ENCODE assay signal across 11 cellular contexts in genomic region chr22:37233751-37234631, GRCh38. TPM values are rescaled to one million over a fixed set of nuclear protein-coding genes. Genes with fewer than 3 reads are reported as not detected.
A peak's percentile ranks its signal among the peaks of the same experiment; 100 is the strongest.
DNase-seq lines count a peak whose midpoint lies in the region; ATAC-seq and TF ChIP-seq lines count a peak whose summit lies in the region.
"Had no signal": no experiment of that assay in that cellular context is flagged by ENCODE, and none has a peak within 500 bp of the region (broad histone marks: within the 10 kb centered on the region; RNA-seq: fewer than 3 reads in every experiment).

No MANE protein-coding gene starts in this region.

- H3K4me3 Mint-ChIP-seq in activated CD4-positive, alpha-beta T cell treated with anti-CD3 and anti-CD28 coated beads, Interleukin-2, amount 10 ng/mL, durations not matched to agents 24 days and 14 days = peak overlapping the region; percentile 99
- H3K4me3 Mint-ChIP-seq in stimulated activated memory B cell treated with anti-CD40 and anti-IgM and Interleukin-4, amounts not matched to agents 10 μg/mL and 1 μg/mL and 100 μg/mL, for 72 hours = peak overlapping the region; percentile 18

- BruUV-seq in OCI-LY7 (replicated peaks; lab: Mats Ljungman, UMichigan) = no TSS peak

- intact Hi-C loops in activated CD4-positive, alpha-beta T cell treated with anti-CD3 and anti-CD28 coated beads, Interleukin-2, amount 10 ng/mL, durations not matched to agents 24 days and 14 days (cut with micrococcal nuclease) = loop anchor here (5.0 to 10.0 kb wide), 2 partner anchors 38 to 899 kb away; no protein-coding TSS in a partner anchor
- intact Hi-C loops in OCI-LY7 (cut with micrococcal nuclease; ENCODE audit: unreplicated experiment) = no loop called here

- H3K27ac Mint-ChIP-seq in activated CD4-positive, alpha-beta T cell treated with anti-CD3 and anti-CD28 coated beads, Interleukin-2, amount 10 ng/mL, durations not matched to agents 24 days and 14 days = peak overlapping the region; percentile 93
- peak overlapping the region; percentile 91 for H3K27ac Mint-ChIP-seq in stimulated activated memory B cell treated with anti-CD40 and anti-IgM and Interleukin-4, amounts not matched to agents 10 μg/mL and 1 μg/mL and 100 μg/mL, for 72 hours

- POLR2A ChIA-PET in OCI-LY7 (lab: Charles Lee) = no interaction called here

- in situ Hi-C loops in G401 (cut with HindIII; ENCODE audit: low sequenced_read_pairs) = no loop called here

- no peaks in the 10 kb centered on the region for H3K9me3 ChIP-seq in OCI-LY7 (ENCODE audit: low read length)
- H3K9me3 ChIP-seq in effector memory CD4-positive, alpha-beta T cell (ENCODE audit: control insufficient read depth, low read length) = no peaks in the 10 kb centered on the region

- DNase-seq in activated CD4-positive, alpha-beta T cell treated with anti-CD3 and anti-CD28 coated beads, Interleukin-2, amount 10 ng/mL, durations not matched to agents 24 days and 14 days = peak; percentile 71
- DNase-seq in activated CD4-positive, alpha-beta T cell treated with anti-CD3 and anti-CD28 coated beads, Interleukin-2, amount 50 U/mL, for 4 hours = no peak
- no peak for DNase-seq in OCI-LY7 (ENCODE audit: low spot score)
- DNase-seq in effector memory CD4-positive, alpha-beta T cell = no peak
- DNase-seq in EL = no peak
- no peak for DNase-seq in NCI-H2029 treated with DMSO at 0.1 percent for 48 hours (lab: John Stamatoyannopoulos, UW)
- DNase-seq in G401 (ENCODE audit: low spot score) = no peak

- no peaks in the 10 kb centered on the region for H3K27me3 ChIP-seq in effector memory CD4-positive, alpha-beta T cell (replicated peaks; ENCODE audit: control insufficient read depth, insufficient read depth, low read length, poor library complexity, severe bottlenecking)

- H2AFZ ChIP-seq in OCI-LY7 (ENCODE audit: low read length) = no peak overlapping the region

- no peak overlapping the region; the same call in 1 of the 2 replicates for H3K4me2 ChIP-seq in OCI-LY7 (ENCODE audit: low read length)

- TF ChIP-seq CTCF in OCI-LY7 (conservative IDR thresholded peaks at IDR 0.05; ENCODE audit: low read length) = no peak

- peaks cover 95% of the 10 kb centered on the region for H3K36me3 ChIP-seq in OCI-LY7 (ENCODE audit: insufficient read depth, low read length)
- peaks cover 39% of the 10 kb centered on the region for H3K36me3 ChIP-seq in effector memory CD4-positive, alpha-beta T cell (ENCODE audit: control insufficient read depth, insufficient read depth, low read length)

- H3K36me3 Mint-ChIP-seq in activated CD4-positive, alpha-beta T cell treated with anti-CD3 and anti-CD28 coated beads, Interleukin-2, amount 10 ng/mL, durations not matched to agents 24 days and 14 days (ENCODE audit: low read depth) = peaks cover 88% of the 10 kb centered on the region
- peaks cover 73% of the 10 kb centered on the region for H3K36me3 Mint-ChIP-seq in stimulated activated memory B cell treated with anti-CD40 and anti-IgM and Interleukin-4, amounts not matched to agents 10 μg/mL and 1 μg/mL and 100 μg/mL, for 72 hours

- CTCF ChIA-PET in OCI-LY7 (lab: Charles Lee; ENCODE audit: unreplicated experiment) = no interaction called here

- H3K79me2 ChIP-seq in OCI-LY7 (ENCODE audit: insufficient read depth, low read depth, low read length) = peaks cover 43% of the 10 kb centered on the region; the same call in 1 of the 2 replicates

- H3K4me1 ChIP-seq in OCI-LY7 (ENCODE audit: insufficient read depth, low read length, poor library complexity, severe bottlenecking) = peaks cover 97% of the 10 kb centered on the region
- H3K4me1 ChIP-seq in effector memory CD4-positive, alpha-beta T cell (ENCODE audit: control insufficient read depth, insufficient read depth, low read length, poor library complexity, severe bottlenecking) = peaks cover 93% of the 10 kb centered on the region

- peak overlapping the region; percentile 11 for H3K27ac ChIP-seq in OCI-LY7 (ENCODE audit: low read depth, low read length, poor library complexity, severe bottlenecking)
- H3K27ac ChIP-seq in effector memory CD4-positive, alpha-beta T cell (ENCODE audit: insufficient read depth, low read length, poor library complexity, severe bottlenecking) = peak overlapping the region; percentile 59

- no peaks in the 10 kb centered on the region for H3K9me3 Mint-ChIP-seq in activated CD4-positive, alpha-beta T cell treated with anti-CD3 and anti-CD28 coated beads, Interleukin-2, amount 10 ng/mL, durations not matched to agents 24 days and 14 days
- H3K9me3 Mint-ChIP-seq in stimulated activated memory B cell treated with anti-CD40 and anti-IgM and Interleukin-4, amounts not matched to agents 10 μg/mL and 1 μg/mL and 100 μg/mL, for 72 hours = no peaks in the 10 kb centered on the region

- no peak for ATAC-seq in stimulated activated memory B cell treated with anti-CD40 and anti-IgM and Interleukin-4, amounts not matched to agents 10 μg/mL and 1 μg/mL and 100 μg/mL, for 72 hours

- peaks cover 90% of the 10 kb centered on the region for H3K4me1 Mint-ChIP-seq in activated CD4-positive, alpha-beta T cell treated with anti-CD3 and anti-CD28 coated beads, Interleukin-2, amount 10 ng/mL, durations not matched to agents 24 days and 14 days
- peaks cover 100% of the 10 kb centered on the region for H3K4me1 Mint-ChIP-seq in stimulated activated memory B cell treated with anti-CD40 and anti-IgM and Interleukin-4, amounts not matched to agents 10 μg/mL and 1 μg/mL and 100 μg/mL, for 72 hours

- peaks cover 11% of the 10 kb centered on the region for H4K20me1 ChIP-seq in OCI-LY7 (ENCODE audit: insufficient read depth, low read length)

- H3K4me3 ChIP-seq in OCI-LY7 (ENCODE audit: low read depth, low read length, poor library complexity, severe bottlenecking) = no peak overlapping the region
- no peak overlapping the region for H3K4me3 ChIP-seq in effector memory CD4-positive, alpha-beta T cell (ENCODE audit: insufficient read depth, low read depth, low read length, poor library complexity, severe bottlenecking)
- H3K4me3 ChIP-seq: skin epidermis had no signal

- H3K27me3 Mint-ChIP-seq in activated CD4-positive, alpha-beta T cell treated with anti-CD3 and anti-CD28 coated beads, Interleukin-2, amount 10 ng/mL, durations not matched to agents 24 days and 14 days = no peaks in the 10 kb centered on the region
- H3K27me3 Mint-ChIP-seq in stimulated activated memory B cell treated with anti-CD40 and anti-IgM and Interleukin-4, amounts not matched to agents 10 μg/mL and 1 μg/mL and 100 μg/mL, for 72 hours = no peaks in the 10 kb centered on the region

- no peaks in the 10 kb centered on the region for H3K9me2 ChIP-seq in OCI-LY7 (ENCODE audit: insufficient read depth, low read length)

RNA-seq across cellular contexts. Expression of gene RAC2, which starts 10.1 kb away (rescaled TPM):
- 519 and 540 TPM in 2 replicates for total RNA-seq in activated CD4-positive, alpha-beta T cell treated with anti-CD3 and anti-CD28 coated beads, Interleukin-2, amount 10 ng/mL, durations not matched to agents 24 days and 14 days
- total RNA-seq in OCI-LY7 (2014; rRNA removed; shearing (Covaris generic)) = 91.5 and 142 TPM in 2 replicates
- total RNA-seq in OCI-LY7 (2022) = 321 and 331 TPM in 2 replicates
- total RNA-seq in G401 (2014; rRNA removed; shearing (Covaris generic)) = not detected in 2 replicates

RNA-seq across cellular contexts. Expression of gene SSTR3, which starts 21.7 kb away (rescaled TPM):
- 3.5 and 4.0 TPM in 2 replicates for total RNA-seq in activated CD4-positive, alpha-beta T cell treated with anti-CD3 and anti-CD28 coated beads, Interleukin-2, amount 10 ng/mL, durations not matched to agents 24 days and 14 days
- total RNA-seq in OCI-LY7 (2014; rRNA removed; shearing (Covaris generic)) = 0.05 and 0.25 TPM in 2 replicates
- total RNA-seq in OCI-LY7 (2022) = 0.30 TPM in 2 replicates
- not detected in 2 replicates for total RNA-seq in G401 (2014; rRNA removed; shearing (Covaris generic))
- total RNA-seq: M059J, urinary bladder had no signal

RNA-seq across cellular contexts. Expression of gene C1QTNF6, which starts 45.9 kb away (rescaled TPM):
- total RNA-seq in activated CD4-positive, alpha-beta T cell treated with anti-CD3 and anti-CD28 coated beads, Interleukin-2, amount 10 ng/mL, durations not matched to agents 24 days and 14 days = 6.0 and 6.9 TPM in 2 replicates
- total RNA-seq in OCI-LY7 (2014; rRNA removed; shearing (Covaris generic)) = 6.8 and 7.3 TPM in 2 replicates
- 18.7 and 19.6 TPM in 2 replicates for total RNA-seq in OCI-LY7 (2022)
- total RNA-seq in G401 (2014; rRNA removed; shearing (Covaris generic)) = 5.0 and 6.7 TPM in 2 replicates

RNA-seq across cellular contexts. Expression of gene CYTH4, which starts 48.3 kb away (rescaled TPM):
- 43.5 and 44.9 TPM in 2 replicates for total RNA-seq in activated CD4-positive, alpha-beta T cell treated with anti-CD3 and anti-CD28 coated beads, Interleukin-2, amount 10 ng/mL, durations not matched to agents 24 days and 14 days
- 20.6 and 35.0 TPM in 2 replicates for total RNA-seq in OCI-LY7 (2014; rRNA removed; shearing (Covaris generic))
- total RNA-seq in OCI-LY7 (2022) = 24.8 and 28.1 TPM in 2 replicates
- not detected in 2 replicates for total RNA-seq in G401 (2014; rRNA removed; shearing (Covaris generic))

Comparison
In these comparisons a context has a peak if more than half of its experiments do, and no peak if none do; other contexts are left out.
1. RNA of gene RAC2, which starts 10.1 kb away (total RNA-seq): 519 to 540 TPM in activated CD4-positive, alpha-beta T cell treated with anti-CD3 and anti-CD28 coated beads, Interleukin-2, amount 10 ng/mL, durations not matched to agents 24 days and 14 days and 91.5 to 331 TPM in OCI-LY7; not detected in G401; every median in the first group is over 10 times any median in the second.